In genomic region chr11:78231962-78232459, GRCh38 we compare ENCODE assay signal across 14 cellular contexts. TPM values are rescaled to one million over a fixed set of nuclear protein-coding genes. Genes with fewer than 3 reads are reported as not detected.
DNase-seq lines count a peak whose midpoint lies in the region; ATAC-seq and TF ChIP-seq lines count a peak whose summit lies in the region.
"Had no signal": no experiment of that assay in that cellular context is flagged by ENCODE, and none has a peak within 500 bp of the region (broad histone marks: within the 10 kb centered on the region; RNA-seq: fewer than 3 reads in every experiment).

No MANE protein-coding gene starts in this region.

- peak overlapping the region; percentile 30 for H3K27ac ChIP-seq in left ventricle myocardium inferior (replicated peaks)
- H3K27ac ChIP-seq in CD8-positive, alpha-beta memory T cell (ENCODE audit: low read depth, low read length) = no peak overlapping the region
- H3K27ac ChIP-seq: 22Rv1, skin epidermis had no signal

- POLR2A ChIA-PET in CD8-positive, alpha-beta memory T cell (lab: Charles Lee) = no interaction called here

- intact Hi-C loops in left ventricle myocardium inferior (cut with micrococcal nuclease) = no loop called here

- no peaks in the 10 kb centered on the region for H3K9me3 ChIP-seq in left ventricle myocardium inferior (replicated peaks)
- no peaks in the 10 kb centered on the region for H3K9me3 ChIP-seq in CD8-positive, alpha-beta memory T cell (ENCODE audit: low read length)
- H3K9me3 ChIP-seq: heart right ventricle had no signal

- H3K27me3 ChIP-seq in left ventricle myocardium inferior (ENCODE audit: low read depth) = no peaks in the 10 kb centered on the region
- H3K27me3 ChIP-seq in CD8-positive, alpha-beta memory T cell (ENCODE audit: insufficient read depth, low read length, poor library complexity, severe bottlenecking) = no peaks in the 10 kb centered on the region
- H3K27me3 ChIP-seq: heart right ventricle had no signal

- H3K27ac Mint-ChIP-seq in type B pancreatic cell = peak overlapping the region; percentile 47
- no peak overlapping the region for H3K27ac Mint-ChIP-seq in CD8-positive, alpha-beta memory T cell

- H3K9me3 Mint-ChIP-seq in type B pancreatic cell = no peaks in the 10 kb centered on the region
- H3K9me3 Mint-ChIP-seq in CD8-positive, alpha-beta memory T cell = no peaks in the 10 kb centered on the region

- no peaks in the 10 kb centered on the region for H3K27me3 Mint-ChIP-seq in type B pancreatic cell
- H3K27me3 Mint-ChIP-seq in CD8-positive, alpha-beta memory T cell = peaks cover 0 to 3% of the 10 kb centered on the region in 2 donors

- no peaks in the 10 kb centered on the region for H3K36me3 ChIP-seq in left ventricle myocardium inferior
- H3K36me3 ChIP-seq in CD8-positive, alpha-beta memory T cell (ENCODE audit: insufficient read depth, low read length) = no peaks in the 10 kb centered on the region

- TF ChIP-seq CTCF in left ventricle myocardium inferior (IDR thresholded peaks at IDR 0.05; ENCODE audit: borderline replicate concordance) = no peak
- no peak for TF ChIP-seq CTCF in type B pancreatic cell (conservative IDR thresholded peaks at IDR 0.05)

- H3K4me1 Mint-ChIP-seq in type B pancreatic cell (ENCODE audit: unreplicated experiment) = peaks cover 11% of the 10 kb centered on the region
- no peaks in the 10 kb centered on the region for H3K4me1 Mint-ChIP-seq in CD8-positive, alpha-beta memory T cell

- peak overlapping the region; percentile 39 for H3K4me3 Mint-ChIP-seq in type B pancreatic cell
- H3K4me3 Mint-ChIP-seq in CD8-positive, alpha-beta memory T cell = no peak overlapping the region

- CTCF ChIA-PET in CD8-positive, alpha-beta memory T cell (lab: Charles Lee) = no interaction called here

- DNase-seq in DMS 273 (lab: John Stamatoyannopoulos, UW; ENCODE audit: unreplicated experiment) (peak; percentile 4), DMS 273 treated with DMSO at 0.1 percent for 48 hours (lab: John Stamatoyannopoulos, UW) (no peak), astrocyte of the hippocampus (ENCODE audit: low read depth, low spot score) (peak; percentile 40), left ventricle myocardium inferior (no peak), type B pancreatic cell (ENCODE audit: extremely low spot score, unreplicated experiment) (no peak), HT-29 (ENCODE audit: low spot score) (no peak)
- no peak for DNase-seq in CD8-positive, alpha-beta memory T cell
- DNase-seq: central memory CD4-positive, alpha-beta T cell; heart right ventricle; midbrain had no signal

- peaks cover 49% of the 10 kb centered on the region for H3K4me1 ChIP-seq in left ventricle myocardium inferior
- no peaks in the 10 kb centered on the region for H3K4me1 ChIP-seq in CD8-positive, alpha-beta memory T cell (ENCODE audit: insufficient read depth, low read length)

- no peak overlapping the region for H3K4me3 ChIP-seq in left ventricle myocardium inferior
- H3K4me3 ChIP-seq in CD8-positive, alpha-beta memory T cell (ENCODE audit: low read length) = no peak overlapping the region
- H3K4me3 ChIP-seq: heart right ventricle, skin epidermis had no signal

- ATAC-seq in HG02970 (IDR thresholded peaks at IDR 0.05; ENCODE audit: low FRiP score, unreplicated experiment) = no peak
- ATAC-seq: Panc1 had no signal

- H3K36me3 Mint-ChIP-seq in type B pancreatic cell = peaks cover 14% of the 10 kb centered on the region
- H3K36me3 Mint-ChIP-seq in CD8-positive, alpha-beta memory T cell = peaks cover 0 to 8% (median 3%) of the 10 kb centered on the region in 3 donors

RNA-seq across cellular contexts. Expression of gene USP35, which starts 43.3 kb away (rescaled TPM):
- total RNA-seq in left ventricle myocardium inferior (5.8 TPM), type B pancreatic cell (ENCODE audit: low replicate concordance) (8.9 and 9.7 TPM in 2 replicates)
- 1 to 10 TPM; 4.4 TPM for total RNA-seq in CD8-positive, alpha-beta memory T cell
- polyA plus RNA-seq in CD8-positive, alpha-beta memory T cell = 1.1 TPM
- 4.4 and 5.1 TPM in 2 replicates for total RNA-seq in HT-29 (2014; rRNA removed; shearing (Covaris generic))

RNA-seq across cellular contexts. Expression of gene KCTD21, which starts 43.6 kb away (rescaled TPM):
- total RNA-seq in left ventricle myocardium inferior (8.6 TPM), type B pancreatic cell (ENCODE audit: low replicate concordance) (9.7 and 10.7 TPM in 2 replicates)
- total RNA-seq in CD8-positive, alpha-beta memory T cell = 1 to 10 TPM; 4.6 to 4.9 TPM
- 3.3 TPM for polyA plus RNA-seq in CD8-positive, alpha-beta memory T cell
- total RNA-seq in HT-29 (2014; rRNA removed; shearing (Covaris generic)) = 3.5 and 10.5 TPM in 2 replicates

Comparison
In these comparisons a context has a peak if more than half of its experiments do, and no peak if none do; other contexts are left out.
1. DNase-seq: peak in DMS 273 (single experiment) and astrocyte of the hippocampus (single experiment); none in DMS 273 treated with DMSO at 0.1 percent for 48 hours (single experiment), left ventricle myocardium inferior (single experiment), type B pancreatic cell (single experiment), CD8-positive, alpha-beta memory T cell (0 of 5) and HT-29 (single experiment).